ENCODE assay signal across 27 cellular contexts in genomic region chr3:69319652-69320051, GRCh38.
A peak's percentile ranks its signal among the peaks of the same experiment; 100 is the strongest.
DNase-seq lines count a peak whose midpoint lies in the region; ATAC-seq and TF ChIP-seq lines count a peak whose summit lies in the region.
"Had no signal": no experiment of that assay in that cellular context is flagged by ENCODE, and none has a peak within 500 bp of the region (broad histone marks: within the 10 kb centered on the region; RNA-seq: fewer than 3 reads in every experiment).

No MANE protein-coding gene starts in this region.

- H3K4me3 Mint-ChIP-seq in activated T-helper 17 cell treated with anti-CD3 and anti-CD28 coated beads, Interleukin-2, amount 50 U/mL, for 72 hours, result no peak overlapping the region
- H3K4me3 Mint-ChIP-seq: H9, HFFc6 had no signal

- TF ChIP-seq CTCF in heart right ventricle (IDR thresholded peaks at IDR 0.05) (no peak), coronary artery (IDR thresholded peaks at IDR 0.05) (no peak), left lung (IDR thresholded peaks at IDR 0.05) (no peak)

- H3K27me3 Mint-ChIP-seq in activated T-helper 17 cell treated with anti-CD3 and anti-CD28 coated beads, Interleukin-2, amount 50 U/mL, for 72 hours, result no peaks in the 10 kb centered on the region

- H3K9me3 Mint-ChIP-seq in activated T-helper 17 cell treated with anti-CD3 and anti-CD28 coated beads, Interleukin-2, amount 50 U/mL, for 72 hours, result no peaks in the 10 kb centered on the region
- H3K9me3 Mint-ChIP-seq: H9, HFFc6 had no signal

- H3K36me3 Mint-ChIP-seq in activated T-helper 17 cell treated with anti-CD3 and anti-CD28 coated beads, Interleukin-2, amount 50 U/mL, for 72 hours (ENCODE audit: low read depth), result no peaks in the 10 kb centered on the region

- 79 to 83% methylated on average over 4 of the region's 4 CpGs for WGBS in heart right ventricle, 2 donors

- H3K4me3 ChIP-seq in heart right ventricle, result peak overlapping the region in 1 of 10 donors; percentile 17
- H3K4me3 ChIP-seq in coronary artery, result no peak overlapping the region
- H3K4me3 ChIP-seq in left lung, result no peak overlapping the region
- H3K4me3 ChIP-seq: GM23248, K562, MG63 had no signal

- no peaks in the 10 kb centered on the region for H3K4me1 Mint-ChIP-seq in activated T-helper 17 cell treated with anti-CD3 and anti-CD28 coated beads, Interleukin-2, amount 50 U/mL, for 72 hours

- intact Hi-C loops in heart right ventricle (cut with DNase I) (loop anchor here in 8 of 10 donors (5.0 to 10.0 kb wide), 7 partner anchors 68 to 355 kb away; partner anchors contain the start of gene FRMD4B (in 1 of the 8)), left cardiac atrium (cut with DNase I) (loop anchor here (5.0 to 10.0 kb wide), 3 partner anchors 95 to 345 kb away; no protein-coding TSS in a partner anchor), left lung (cut with DNase I) (loop anchor here in 1 of 2 donors (10.0 kb wide), 1 partner anchor 105 kb away; no protein-coding TSS in a partner anchor)

- H3K9me3 ChIP-seq in heart right ventricle (no peaks in the 10 kb centered on the region), left lung (no peaks in the 10 kb centered on the region)
- H3K9me3 ChIP-seq: MG63 had no signal

- peak in 1 of 8 donors; percentile 10 for ATAC-seq in heart right ventricle
- no peak for ATAC-seq in left cardiac atrium
- peak; percentile 52 for ATAC-seq in activated T-helper 17 cell treated with anti-CD3 and anti-CD28 coated beads, Interleukin-2, amount 50 U/mL, for 72 hours (replicated peaks)
- ATAC-seq in left lung, result no peak
- ATAC-seq: HepG2, K562 had no signal

- DNase-seq in heart right ventricle (no peak), left cardiac atrium (no peak), coronary artery (ENCODE audit: low spot score) (no peak), left lung (no peak), MV-4-11 (lab: John Stamatoyannopoulos, UW) (no peak)
- DNase-seq: AML-193, EL, GF-D8, GM23248, H9, HFFc6, MG63, NCI-H1092, NCI-H1436, NCI-H187 treated with DMSO at 0.1 percent for 48 hours, NCI-H2171, NCI-H524 treated with DMSO at 0.1 percent for 48 hours, NCI-H82, OCI-M1, SHP77 had no signal

- H3K36me3 ChIP-seq in heart right ventricle, result no peaks in the 10 kb centered on the region
- H3K36me3 ChIP-seq in left lung, result no peaks in the 10 kb centered on the region
- H3K36me3 ChIP-seq: MG63 had no signal

- H3K27ac Mint-ChIP-seq in activated T-helper 17 cell treated with anti-CD3 and anti-CD28 coated beads, Interleukin-2, amount 50 U/mL, for 72 hours, result no peak overlapping the region
- H3K27ac Mint-ChIP-seq: H9, HFFc6 had no signal

- H3K27me3 ChIP-seq in heart right ventricle, result no peaks in the 10 kb centered on the region
- H3K27me3 ChIP-seq in layer of hippocampus (ENCODE audit: control insufficient read depth, insufficient read depth, low read length), result no peaks in the 10 kb centered on the region
- H3K27me3 ChIP-seq in left lung, result no peaks in the 10 kb centered on the region
- H3K27me3 ChIP-seq: MG63 had no signal

- peak overlapping the region in 6 of 10 donors; percentile 65 to 86 (median 76) for H3K27ac ChIP-seq in heart right ventricle
- H3K27ac ChIP-seq in layer of hippocampus (ENCODE audit: low read depth, low read length), result peak overlapping the region; percentile 98
- peak overlapping the region; percentile 100 for H3K27ac ChIP-seq in temporal lobe (ENCODE audit: low read depth, low read length)
- peak overlapping the region in 1 of 2 donors; percentile 12 for H3K27ac ChIP-seq in coronary artery
- no peak overlapping the region for H3K27ac ChIP-seq in left lung
- H3K27ac ChIP-seq: C4-2B, GM23248, HL-60 had no signal

- H3K4me1 ChIP-seq in heart right ventricle (peaks cover 0 to 64% (median 27%) of the 10 kb centered on the region in 9 donors), left lung (peaks cover 21 to 56% of the 10 kb centered on the region in 2 donors)

Comparison
In these comparisons a context has a peak if more than half of its experiments do, and no peak if none do; other contexts are left out.
1. H3K27ac ChIP-seq: peak in heart right ventricle (6 of 10), layer of hippocampus (single experiment) and temporal lobe (single experiment); none in left lung (0 of 2).